10 cellular contexts compared by ENCODE assay signal in genomic region chr10:65358565-65358964, GRCh38.
A peak's percentile ranks its signal among the peaks of the same experiment; 100 is the strongest.
DNase-seq lines count a peak whose midpoint lies in the region; ATAC-seq, FAIRE-seq and TF ChIP-seq lines count a peak whose summit lies in the region.
"Had no signal": no experiment of that assay in that cellular context is flagged by ENCODE, and none has a peak within 500 bp of the region (broad histone marks: within the 10 kb centered on the region; RNA-seq: fewer than 3 reads in every experiment).

No MANE protein-coding gene starts in this region.

- intact Hi-C loops in HCT116 (cut with micrococcal nuclease): loop anchor here (5.0 kb wide), 1 partner anchor 824 kb away; no protein-coding TSS in a partner anchor
- intact Hi-C loops in aorta (cut with DNase I): loop anchor here in 1 of 2 donors (1.0 kb wide), 1 partner anchor 25 kb away; no protein-coding TSS in a partner anchor

- no peak overlapping the region for H3K9ac ChIP-seq in HCT116 (ENCODE audit: low read length)

- H3K4me1 ChIP-seq in A549: no peaks in the 10 kb centered on the region
- H3K4me1 ChIP-seq in HCT116 (ENCODE audit: control insufficient read depth in 1 of 2, insufficient read depth in 2 of 2, low read length in 2 of 2): no peaks in the 10 kb centered on the region
- H3K4me1 ChIP-seq in aorta (ENCODE audit: control insufficient read depth in 1 of 2, insufficient read depth in 2 of 2, low read length in 2 of 2): no peaks in the 10 kb centered on the region
- H3K4me1 ChIP-seq: uterus had no signal

- CTCF ChIA-PET in A549 (lab: Yijun Ruan, JAX) (no interaction called here), HCT116 (lab: Charles Lee) (interaction anchor here (0.8 to 1.0 kb wide), 2 partner anchors 10 to 822 kb away, joined by 4 to 5 read pairs; no protein-coding TSS in a partner anchor)

- H3K4me1 Mint-ChIP-seq in stimulated activated naive B cell treated with anti-CD40 and anti-IgM and Interleukin-4, amounts not matched to agents 10 μg/mL and 1 μg/mL and 100 μg/mL, for 72 hours: no peaks in the 10 kb centered on the region

- TF ChIP-seq EP300 in A549 (IDR thresholded peaks at IDR 0.05): no peak

- H3K4me3 Mint-ChIP-seq in stimulated activated naive B cell treated with anti-CD40 and anti-IgM and Interleukin-4, amounts not matched to agents 10 μg/mL and 1 μg/mL and 100 μg/mL, for 72 hours: no peak overlapping the region

- ATAC-seq in A549 (peak in 1 of 2 experiments; percentile 66; a peak in 1 of 6 replicates), HCT116 (peak; percentile 76), HG03196 (IDR thresholded peaks at IDR 0.05; ENCODE audit: unreplicated experiment) (no peak), aorta (ENCODE audit: low FRiP score) (no peak)
- no peak for ATAC-seq in stimulated activated naive B cell treated with anti-CD40 and anti-IgM and Interleukin-4, amounts not matched to agents 10 μg/mL and 1 μg/mL and 100 μg/mL, for 72 hours (replicated peaks)

- 6% methylated on average over 1 of the region's 1 CpG for WGBS in A549 (ENCODE audit: missing lambda C conversion rate)
- 38 to 48% methylated on average over 1 of the region's 1 CpG for WGBS in aorta, 2 donors

- no peak overlapping the region for H3K4me3 ChIP-seq in A549
- H3K4me3 ChIP-seq in HCT116 (replicated peaks in 1 of 2; ENCODE audit: low read depth in 1 of 2, low read length in 2 of 2): no peak overlapping the region
- no peak overlapping the region for H3K4me3 ChIP-seq in aorta (ENCODE audit: low read length in 2 of 2)
- H3K4me3 ChIP-seq: uterus had no signal

- H3K79me2 ChIP-seq in HCT116 (ENCODE audit: insufficient read depth, low read length): no peaks in the 10 kb centered on the region

- BruUV-seq in HCT116 (replicated peaks; lab: Mats Ljungman, UMichigan): no TSS peak

- H3K9me3 ChIP-seq in A549: no peaks in the 10 kb centered on the region
- no peaks in the 10 kb centered on the region for H3K9me3 ChIP-seq in HCT116 (ENCODE audit: control insufficient read depth in 1 of 2, insufficient read depth in 1 of 2, low read depth in 1 of 2, low read length in 2 of 2)
- no peaks in the 10 kb centered on the region for H3K9me3 ChIP-seq in aorta (ENCODE audit: control insufficient read depth, low read length)
- H3K9me3 ChIP-seq: uterus had no signal

- peaks cover 0 to 3% of the 10 kb centered on the region in 2 donors for H3K9me3 Mint-ChIP-seq in stimulated activated naive B cell treated with anti-CD40 and anti-IgM and Interleukin-4, amounts not matched to agents 10 μg/mL and 1 μg/mL and 100 μg/mL, for 72 hours

- H2AFZ ChIP-seq in HCT116 (ENCODE audit: low read depth, low read length, poor library complexity, severe bottlenecking): no peak overlapping the region

- no peak overlapping the region for H3K27ac Mint-ChIP-seq in stimulated activated naive B cell treated with anti-CD40 and anti-IgM and Interleukin-4, amounts not matched to agents 10 μg/mL and 1 μg/mL and 100 μg/mL, for 72 hours

- DNase-seq in A549 (ENCODE audit: low read depth in 1 of 2, low spot score in 1 of 2) (peak in 1 of 2 experiments; percentile 20), HCT116 (ENCODE audit: low read depth, low spot score) (peak; percentile 15), iPS-NIHi7 (ENCODE audit: extremely low spot score) (peak; percentile 47), aorta (no peak), HCEC 1CT (no peak)
- no peak for DNase-seq in stimulated activated naive B cell treated with anti-CD40 and anti-IgM and Interleukin-4, amounts not matched to agents 10 μg/mL and 1 μg/mL and 100 μg/mL, for 72 hours
- DNase-seq: activated naive CD4-positive, alpha-beta T cell treated with anti-CD3 and anti-CD28 coated beads, Interleukin-2, amount 50 U/mL, for 16 hours; uterus had no signal

- FAIRE-seq in A549 (lab: Jason Lieb, UNC): no peak

- H3K36me3 ChIP-seq in HCT116 (ENCODE audit: control insufficient read depth in 1 of 2, insufficient read depth in 2 of 2, low read length in 2 of 2): no peaks in the 10 kb centered on the region
- H3K36me3 ChIP-seq in aorta (ENCODE audit: control insufficient read depth in 1 of 2, insufficient read depth in 2 of 2, low read length in 1 of 2): no peaks in the 10 kb centered on the region
- H3K36me3 ChIP-seq: uterus had no signal

- H4K20me1 ChIP-seq in HCT116 (ENCODE audit: insufficient read depth): no peaks in the 10 kb centered on the region

- H3K36me3 Mint-ChIP-seq in stimulated activated naive B cell treated with anti-CD40 and anti-IgM and Interleukin-4, amounts not matched to agents 10 μg/mL and 1 μg/mL and 100 μg/mL, for 72 hours: no peaks in the 10 kb centered on the region

- TF ChIP-seq CTCF in A549 (IDR thresholded peaks at IDR 0.05): peak; percentile 38
- peak; percentile 39 to 66 (median 64); a peak in 5 of 6 replicates for TF ChIP-seq CTCF in HCT116 (IDR thresholded peaks at IDR 0.05 in 2 of 3, conservative IDR thresholded peaks at IDR 0.05 in 1 of 3; ENCODE audit: borderline replicate concordance in 1 of 3, insufficient read depth in 1 of 3, low read depth in 2 of 3, low read length in 2 of 3)
- peak; percentile 80 for TF ChIP-seq CTCF in VCaP (conservative IDR thresholded peaks at IDR 0.05)

- TF ChIP-seq RAD21 in A549 (conservative IDR thresholded peaks at IDR 0.05 in 1 of 2, IDR thresholded peaks at IDR 0.05 in 1 of 2): peak; percentile 56 to 59; a peak in 4 of 5 replicates
- TF ChIP-seq RAD21 in HCT116 (IDR thresholded peaks at IDR 0.05; ENCODE audit: low read depth): peak; percentile 60

- H3K27ac ChIP-seq in A549 (no peak overlapping the region), HCT116 (ENCODE audit: low read depth, low read length) (no peak overlapping the region), VCaP (no peak overlapping the region), aorta (ENCODE audit: low read depth in 1 of 2, low read length in 2 of 2) (no peak overlapping the region)
- H3K27ac ChIP-seq: uterus had no signal

- RAD21 ChIA-PET in HCT116 (lab: Charles Lee; ENCODE audit: low non-redundant PET in 1 of 2, low total read pairs in 2 of 2, uncharacterized antibody in 2 of 2, unreplicated experiment in 2 of 2): no interaction called here

- H3K27me3 ChIP-seq in HCT116 (ENCODE audit: insufficient read depth, low read length): no peaks in the 10 kb centered on the region
- no peaks in the 10 kb centered on the region for H3K27me3 ChIP-seq in aorta (ENCODE audit: control insufficient read depth in 1 of 2, insufficient read depth in 2 of 2, low read length in 1 of 2)
- H3K27me3 ChIP-seq: uterus had no signal

- no peaks in the 10 kb centered on the region for H3K9me2 ChIP-seq in HCT116 (ENCODE audit: insufficient read depth)

- TF ChIP-seq POLR2A in A549 (IDR thresholded peaks at IDR 0.05; ENCODE audit: low read length) (no peak), HCT116 (IDR thresholded peaks at IDR 0.05; ENCODE audit: borderline replicate concordance, extremely low read depth, insufficient read depth, insufficient read length) (no peak)

- H3K27me3 Mint-ChIP-seq in stimulated activated naive B cell treated with anti-CD40 and anti-IgM and Interleukin-4, amounts not matched to agents 10 μg/mL and 1 μg/mL and 100 μg/mL, for 72 hours: no peaks in the 10 kb centered on the region

- POLR2A ChIA-PET in A549 (lab: Yijun Ruan, JAX) (no interaction called here), HCT116 (lab: Charles Lee) (no interaction called here)

- H3K4me2 ChIP-seq in A549 (no peak overlapping the region), HCT116 (ENCODE audit: low read length) (no peak overlapping the region)

TF ChIP-seq in A549, 52 proteins besides CTCF, POLR2A, EP300 and RAD21:
- TF ChIP-seq ESRRA (IDR thresholded peaks at IDR 0.05; ENCODE audit: borderline replicate concordance, low read length) (no peak), SMC3 (IDR thresholded peaks at IDR 0.05) (peak; percentile 61), EHMT2 (IDR thresholded peaks at IDR 0.05; ENCODE audit: low read depth) (no peak)

TF ChIP-seq in HCT116, 20 proteins besides CTCF, POLR2A, EP300 and RAD21 (continues in another document):
- no peak for TF ChIP-seq ELF1 (IDR thresholded peaks at IDR 0.05; ENCODE audit: borderline replicate concordance, low read depth)
- TF ChIP-seq ATF3 (IDR thresholded peaks at IDR 0.05): no peak
- no peak for TF ChIP-seq YY1 (IDR thresholded peaks at IDR 0.05; ENCODE audit: extremely low read depth, insufficient replicate concordance, low read depth, low read length)
- no peak for TF ChIP-seq FOSL1 (IDR thresholded peaks at IDR 0.05; ENCODE audit: low read depth)
- TF ChIP-seq JUND (IDR thresholded peaks at IDR 0.05): no peak
- no peak for TF ChIP-seq EZH2phosphoT487 (IDR thresholded peaks at IDR 0.05; ENCODE audit: borderline replicate concordance)
- TF ChIP-seq ZBTB33 (IDR thresholded peaks at IDR 0.05; ENCODE audit: extremely low read depth, insufficient replicate concordance, low read length): no peak
- no peak for TF ChIP-seq ZNF274 (IDR thresholded peaks at IDR 0.05; ENCODE audit: low read depth, low read length)

Comparison
In these comparisons a context has a peak if more than half of its experiments do, and no peak if none do; other contexts are left out.
1. DNase-seq: peak in HCT116 (single experiment) and iPS-NIHi7 (single experiment); none in aorta (0 of 2), HCEC 1CT (single experiment) and stimulated activated naive B cell treated with anti-CD40 and anti-IgM and Interleukin-4, amounts not matched to agents 10 μg/mL and 1 μg/mL and 100 μg/mL, for 72 hours (single experiment).
2. Of the 6 proteins assayed by ChIP-seq in both A549 and HCT116: peak only in A549: none; only in HCT116: none; in both: CTCF and RAD21; in neither: 4.
3. Peak in every context shown above with its lines, with median percentiles within 50 percentile points of each other: CTCF ChIP-seq.